ENCODE assay signal across 1 cellular context in the genomic region with DNA sequence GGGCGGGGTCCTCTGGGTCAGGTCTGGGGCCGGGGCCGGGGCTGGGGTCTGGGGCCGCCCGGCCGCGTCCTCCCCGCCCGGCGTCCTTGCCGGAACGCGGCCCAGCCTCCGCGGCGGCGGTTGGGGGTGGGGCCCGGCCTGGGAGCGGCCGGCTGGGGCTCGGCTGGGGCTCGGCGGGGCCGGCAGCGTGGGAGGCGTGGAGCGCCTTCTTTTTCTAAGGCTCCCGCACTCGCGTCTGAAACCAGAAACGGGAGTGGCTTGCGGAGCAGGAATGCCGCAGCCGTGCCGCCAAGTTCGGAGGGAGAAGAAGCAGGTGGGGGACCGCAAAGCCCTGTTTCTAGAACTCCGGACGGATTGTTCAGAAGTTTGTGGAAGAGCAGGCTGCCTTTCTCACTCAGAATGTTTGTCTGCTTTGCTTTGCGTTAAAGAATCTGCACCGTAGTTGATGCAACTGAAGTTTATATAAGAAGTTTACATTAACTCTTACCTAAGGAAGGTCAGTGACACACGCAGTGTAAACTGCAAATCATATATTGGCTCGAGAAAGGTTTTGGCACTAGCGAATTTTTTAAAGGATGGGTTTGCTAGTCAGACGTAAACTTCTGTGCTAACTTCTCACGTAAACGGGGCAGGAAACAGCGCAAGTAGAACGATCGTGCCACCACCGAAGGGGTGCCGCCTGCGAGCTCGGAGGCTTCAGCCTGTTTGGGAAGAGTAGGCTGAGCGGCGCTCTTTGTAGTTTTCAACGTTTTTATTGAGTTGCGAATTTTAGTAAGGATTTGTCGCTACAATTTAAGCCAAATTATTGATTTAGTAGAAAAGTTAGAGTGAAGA.
TF ChIP-seq lines count a peak whose summit lies in the region.

No MANE protein-coding gene starts in this region.

TF ChIP-seq in HepG2, 621 proteins besides CTCF, POLR2A, EP300 and RAD21 (continued from another document and continues in another):
- TF ChIP-seq, protein P1, sequence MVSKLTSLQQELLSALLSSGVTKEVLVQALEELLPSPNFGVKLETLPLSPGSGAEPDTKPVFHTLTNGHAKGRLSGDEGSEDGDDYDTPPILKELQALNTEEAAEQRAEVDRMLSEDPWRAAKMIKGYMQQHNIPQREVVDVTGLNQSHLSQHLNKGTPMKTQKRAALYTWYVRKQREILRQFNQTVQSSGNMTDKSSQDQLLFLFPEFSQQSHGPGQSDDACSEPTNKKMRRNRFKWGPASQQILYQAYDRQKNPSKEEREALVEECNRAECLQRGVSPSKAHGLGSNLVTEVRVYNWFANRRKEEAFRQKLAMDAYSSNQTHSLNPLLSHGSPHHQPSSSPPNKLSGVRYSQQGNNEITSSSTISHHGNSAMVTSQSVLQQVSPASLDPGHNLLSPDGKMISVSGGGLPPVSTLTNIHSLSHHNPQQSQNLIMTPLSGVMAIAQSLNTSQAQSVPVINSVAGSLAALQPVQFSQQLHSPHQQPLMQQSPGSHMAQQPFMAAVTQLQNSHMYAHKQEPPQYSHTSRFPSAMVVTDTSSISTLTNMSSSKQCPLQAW (CRISPR knock-in tag; IDR thresholded peaks at IDR 0.05), result no peak
- TF ChIP-seq ZNF703 (CRISPR knock-in tag; IDR thresholded peaks at IDR 0.05; ENCODE audit: borderline replicate concordance) (no peak), HDAC1 (CRISPR knock-in tag; IDR thresholded peaks at IDR 0.05) (0 out of 2 replicates have a peak, but pooled peaks have one; percentile 3), ZFP82 (CRISPR knock-in tag; IDR thresholded peaks at IDR 0.05; ENCODE audit: borderline replicate concordance) (no peak), ZNF549 (CRISPR knock-in tag; IDR thresholded peaks at IDR 0.05) (no peak), MXI1 (IDR thresholded peaks at IDR 0.05; ENCODE audit: borderline replicate concordance, low read depth, low read length) (peak; percentile 6; the same call in 1 of the 3 replicates), RFXAP (CRISPR knock-in tag; IDR thresholded peaks at IDR 0.05; ENCODE audit: borderline replicate concordance) (no peak), ZNF75D (CRISPR knock-in tag; IDR thresholded peaks at IDR 0.05; ENCODE audit: borderline replicate concordance) (no peak), ZBTB7A (CRISPR knock-in tag; IDR thresholded peaks at IDR 0.05) (no peak), ZNF256 (CRISPR knock-in tag; conservative IDR thresholded peaks at IDR 0.05) (no peak), MED1 (CRISPR knock-in tag; IDR thresholded peaks at IDR 0.05) (no peak), TBP (CRISPR knock-in tag; IDR thresholded peaks at IDR 0.05) (no peak), ZFX (CRISPR knock-in tag; IDR thresholded peaks at IDR 0.05; ENCODE audit: low read depth) (no peak), ZNF687 (CRISPR knock-in tag; IDR thresholded peaks at IDR 0.05) (no peak), ZNF619 (CRISPR knock-in tag; IDR thresholded peaks at IDR 0.05) (no peak), HOXD1 (CRISPR knock-in tag; IDR thresholded peaks at IDR 0.05) (no peak), NAIF1 (CRISPR knock-in tag; IDR thresholded peaks at IDR 0.05; ENCODE audit: borderline replicate concordance) (peak; percentile 91), POGZ (CRISPR knock-in tag; IDR thresholded peaks at IDR 0.05) (no peak), ZNF558 (CRISPR knock-in tag; IDR thresholded peaks at IDR 0.05; ENCODE audit: borderline replicate concordance) (no peak), GATAD2A (CRISPR knock-in tag; IDR thresholded peaks at IDR 0.05) (no peak), ZNF225 (CRISPR knock-in tag; IDR thresholded peaks at IDR 0.05) (no peak), LBX2 (CRISPR knock-in tag; IDR thresholded peaks at IDR 0.05; ENCODE audit: borderline replicate concordance) (no peak), SATB2 (CRISPR knock-in tag; IDR thresholded peaks at IDR 0.05) (no peak), ZNF768 (CRISPR knock-in tag; IDR thresholded peaks at IDR 0.05) (no peak), CCDC6 (CRISPR knock-in tag; IDR thresholded peaks at IDR 0.05) (0 out of 2 replicates have a peak, but pooled peaks have one; percentile 34), ZBTB43 (CRISPR knock-in tag; conservative IDR thresholded peaks at IDR 0.05) (no peak)
- TF ChIP-seq, protein P2, sequence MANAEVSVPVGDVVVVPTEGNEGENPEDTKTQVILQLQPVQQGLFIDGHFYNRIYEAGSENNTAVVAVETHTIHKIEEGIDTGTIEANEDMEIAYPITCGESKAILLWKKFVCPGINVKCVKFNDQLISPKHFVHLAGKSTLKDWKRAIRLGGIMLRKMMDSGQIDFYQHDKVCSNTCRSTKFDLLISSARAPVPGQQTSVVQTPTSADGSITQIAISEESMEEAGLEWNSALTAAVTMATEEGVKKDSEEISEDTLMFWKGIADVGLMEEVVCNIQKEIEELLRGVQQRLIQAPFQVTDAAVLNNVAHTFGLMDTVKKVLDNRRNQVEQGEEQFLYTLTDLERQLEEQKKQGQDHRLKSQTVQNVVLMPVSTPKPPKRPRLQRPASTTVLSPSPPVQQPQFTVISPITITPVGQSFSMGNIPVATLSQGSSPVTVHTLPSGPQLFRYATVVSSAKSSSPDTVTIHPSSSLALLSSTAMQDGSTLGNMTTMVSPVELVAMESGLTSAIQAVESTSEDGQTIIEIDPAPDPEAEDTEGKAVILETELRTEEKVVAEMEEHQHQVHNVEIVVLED (CRISPR knock-in tag; IDR thresholded peaks at IDR 0.05; ENCODE audit: borderline replicate concordance), result no peak
- TF ChIP-seq, protein P3, sequence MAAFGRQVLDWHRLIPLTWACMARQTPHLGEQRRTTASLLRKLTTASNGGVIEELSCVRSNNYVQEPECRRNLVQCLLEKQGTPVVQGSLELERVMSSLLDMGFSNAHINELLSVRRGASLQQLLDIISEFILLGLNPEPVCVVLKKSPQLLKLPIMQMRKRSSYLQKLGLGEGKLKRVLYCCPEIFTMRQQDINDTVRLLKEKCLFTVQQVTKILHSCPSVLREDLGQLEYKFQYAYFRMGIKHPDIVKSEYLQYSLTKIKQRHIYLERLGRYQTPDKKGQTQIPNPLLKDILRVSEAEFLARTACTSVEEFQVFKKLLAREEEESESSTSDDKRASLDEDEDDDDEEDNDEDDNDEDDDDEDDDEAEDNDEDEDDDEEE (CRISPR knock-in tag; IDR thresholded peaks at IDR 0.05), result no peak
- TF ChIP-seq, protein P4, sequence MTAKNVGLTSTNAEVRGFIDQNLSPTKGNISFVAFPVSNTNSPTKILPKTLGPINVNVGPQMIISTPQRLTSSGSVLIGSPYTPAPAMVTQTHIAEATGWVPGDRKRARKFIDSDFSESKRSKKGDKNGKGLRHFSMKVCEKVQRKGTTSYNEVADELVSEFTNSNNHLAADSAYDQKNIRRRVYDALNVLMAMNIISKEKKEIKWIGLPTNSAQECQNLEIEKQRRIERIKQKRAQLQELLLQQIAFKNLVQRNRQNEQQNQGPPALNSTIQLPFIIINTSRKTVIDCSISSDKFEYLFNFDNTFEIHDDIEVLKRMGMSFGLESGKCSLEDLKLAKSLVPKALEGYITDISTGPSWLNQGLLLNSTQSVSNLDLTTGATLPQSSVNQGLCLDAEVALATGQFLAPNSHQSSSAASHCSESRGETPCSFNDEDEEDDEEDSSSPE (CRISPR knock-in tag; IDR thresholded peaks at IDR 0.05), result 0 out of 2 replicates have a peak, but pooled peaks have one; percentile 7
- TF ChIP-seq, protein P5, sequence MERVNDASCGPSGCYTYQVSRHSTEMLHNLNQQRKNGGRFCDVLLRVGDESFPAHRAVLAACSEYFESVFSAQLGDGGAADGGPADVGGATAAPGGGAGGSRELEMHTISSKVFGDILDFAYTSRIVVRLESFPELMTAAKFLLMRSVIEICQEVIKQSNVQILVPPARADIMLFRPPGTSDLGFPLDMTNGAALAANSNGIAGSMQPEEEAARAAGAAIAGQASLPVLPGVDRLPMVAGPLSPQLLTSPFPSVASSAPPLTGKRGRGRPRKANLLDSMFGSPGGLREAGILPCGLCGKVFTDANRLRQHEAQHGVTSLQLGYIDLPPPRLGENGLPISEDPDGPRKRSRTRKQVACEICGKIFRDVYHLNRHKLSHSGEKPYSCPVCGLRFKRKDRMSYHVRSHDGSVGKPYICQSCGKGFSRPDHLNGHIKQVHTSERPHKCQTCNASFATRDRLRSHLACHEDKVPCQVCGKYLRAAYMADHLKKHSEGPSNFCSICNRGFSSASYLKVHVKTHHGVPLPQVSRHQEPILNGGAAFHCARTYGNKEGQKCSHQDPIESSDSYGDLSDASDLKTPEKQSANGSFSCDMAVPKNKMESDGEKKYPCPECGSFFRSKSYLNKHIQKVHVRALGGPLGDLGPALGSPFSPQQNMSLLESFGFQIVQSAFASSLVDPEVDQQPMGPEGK (CRISPR knock-in tag; IDR thresholded peaks at IDR 0.05), result no peak
- TF ChIP-seq, protein P6, sequence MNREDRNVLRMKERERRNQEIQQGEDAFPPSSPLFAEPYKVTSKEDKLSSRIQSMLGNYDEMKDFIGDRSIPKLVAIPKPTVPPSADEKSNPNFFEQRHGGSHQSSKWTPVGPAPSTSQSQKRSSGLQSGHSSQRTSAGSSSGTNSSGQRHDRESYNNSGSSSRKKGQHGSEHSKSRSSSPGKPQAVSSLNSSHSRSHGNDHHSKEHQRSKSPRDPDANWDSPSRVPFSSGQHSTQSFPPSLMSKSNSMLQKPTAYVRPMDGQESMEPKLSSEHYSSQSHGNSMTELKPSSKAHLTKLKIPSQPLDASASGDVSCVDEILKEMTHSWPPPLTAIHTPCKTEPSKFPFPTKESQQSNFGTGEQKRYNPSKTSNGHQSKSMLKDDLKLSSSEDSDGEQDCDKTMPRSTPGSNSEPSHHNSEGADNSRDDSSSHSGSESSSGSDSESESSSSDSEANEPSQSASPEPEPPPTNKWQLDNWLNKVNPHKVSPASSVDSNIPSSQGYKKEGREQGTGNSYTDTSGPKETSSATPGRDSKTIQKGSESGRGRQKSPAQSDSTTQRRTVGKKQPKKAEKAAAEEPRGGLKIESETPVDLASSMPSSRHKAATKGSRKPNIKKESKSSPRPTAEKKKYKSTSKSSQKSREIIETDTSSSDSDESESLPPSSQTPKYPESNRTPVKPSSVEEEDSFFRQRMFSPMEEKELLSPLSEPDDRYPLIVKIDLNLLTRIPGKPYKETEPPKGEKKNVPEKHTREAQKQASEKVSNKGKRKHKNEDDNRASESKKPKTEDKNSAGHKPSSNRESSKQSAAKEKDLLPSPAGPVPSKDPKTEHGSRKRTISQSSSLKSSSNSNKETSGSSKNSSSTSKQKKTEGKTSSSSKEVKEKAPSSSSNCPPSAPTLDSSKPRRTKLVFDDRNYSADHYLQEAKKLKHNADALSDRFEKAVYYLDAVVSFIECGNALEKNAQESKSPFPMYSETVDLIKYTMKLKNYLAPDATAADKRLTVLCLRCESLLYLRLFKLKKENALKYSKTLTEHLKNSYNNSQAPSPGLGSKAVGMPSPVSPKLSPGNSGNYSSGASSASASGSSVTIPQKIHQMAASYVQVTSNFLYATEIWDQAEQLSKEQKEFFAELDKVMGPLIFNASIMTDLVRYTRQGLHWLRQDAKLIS (CRISPR knock-in tag; IDR thresholded peaks at IDR 0.05), result no peak
